In the genomic region with DNA sequence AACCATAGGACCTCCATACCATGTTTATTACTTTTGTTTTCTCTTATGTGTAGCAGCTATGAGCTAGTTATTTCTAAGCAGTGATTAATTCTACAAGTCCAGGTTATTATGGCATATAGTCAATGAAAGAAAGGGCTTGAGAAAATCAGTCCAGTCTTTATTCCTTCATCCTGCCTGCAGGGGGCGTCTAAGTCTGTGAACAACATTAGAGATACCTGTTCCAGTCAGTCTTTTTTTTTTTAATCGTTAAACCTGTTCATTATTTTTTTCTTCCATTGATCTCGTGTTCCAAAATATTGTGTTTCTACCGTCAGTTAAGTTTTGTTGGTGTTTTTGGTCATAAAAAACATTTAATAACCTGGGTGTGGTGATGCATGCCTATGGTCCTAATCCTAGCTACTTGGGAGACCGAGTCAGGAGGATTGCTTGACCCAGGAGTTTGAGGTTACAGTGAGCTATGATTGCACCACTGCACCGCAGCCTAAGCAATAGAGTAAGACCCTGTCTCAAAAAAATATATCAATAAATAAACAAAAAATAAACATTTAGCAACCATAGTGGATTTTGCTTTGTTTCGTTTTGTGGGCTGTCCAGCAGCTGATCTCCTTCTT, we compare ENCODE assay signal across 8 cellular contexts. TPM values are rescaled to one million over a fixed set of nuclear protein-coding genes. Genes with fewer than 3 reads are reported as not detected.
DNase-seq lines count a peak whose midpoint lies in the region; FAIRE-seq and TF ChIP-seq lines count a peak whose summit lies in the region.

No MANE protein-coding gene starts in this region.

- FAIRE-seq in GM18507 (lab: Jason Lieb, UNC): peak; percentile 69

- DNase-seq in A673 (ENCODE audit: low spot score) (peak; percentile 78), GM18507 (ENCODE audit: extremely low spot score, insufficient read length, low read depth) (peak; percentile 29), NCI-H2196 (lab: John Stamatoyannopoulos, UW; ENCODE audit: unreplicated experiment) (peak; percentile 67), cerebellum (ENCODE audit: low spot score) (peak; percentile 4), mesenchymal stem cell (peak; percentile 58), epidermal melanocyte (ENCODE audit: insufficient read length, low spot score) (no peak)
- DNase-seq in activated CD4-positive, CD25-positive, alpha-beta regulatory T cell treated with anti-CD3 and anti-CD28 coated beads, Interleukin-2, amount 50 U/mL, for 72 hours: peak; percentile 77
- peak; percentile 53 to 66 for DNase-seq in stimulated activated CD8-positive, alpha-beta memory T cell treated with anti-CD3 and anti-CD28 coated beads, Interleukin-4, amount 100 ng/mL, for 1 hour (ENCODE audit: low read depth in 2 of 2, low spot score in 1 of 2)

- no peak overlapping the region for H3K9ac ChIP-seq in mesenchymal stem cell (ENCODE audit: low read length)

- no peak overlapping the region for H2BK12ac ChIP-seq in mesenchymal stem cell (ENCODE audit: low read length in 2 of 2)

- H3K27me3 ChIP-seq in A673 (replicated peaks; ENCODE audit: insufficient read depth, low read depth, low read length, poor library complexity) (peaks cover 5% of the 10 kb centered on the region), mesenchymal stem cell (ENCODE audit: control insufficient read depth in 1 of 2, insufficient read depth in 1 of 2, low read length in 2 of 2) (peaks cover 21 to 34% of the 10 kb centered on the region in 2 experiments)

- no peak overlapping the region for H2AK5ac ChIP-seq in mesenchymal stem cell (ENCODE audit: low read length, severe bottlenecking)

- H2AFZ ChIP-seq in mesenchymal stem cell (ENCODE audit: low read depth, low read length): no peak overlapping the region

- H4K91ac ChIP-seq in mesenchymal stem cell (ENCODE audit: low read length): no peak overlapping the region

- no TSS peak for BruUV-seq in A673 (replicated peaks; lab: Mats Ljungman, UMichigan)

- no peak overlapping the region for H4K8ac ChIP-seq in mesenchymal stem cell (ENCODE audit: low read length)

- no peak overlapping the region for H2BK15ac ChIP-seq in mesenchymal stem cell (ENCODE audit: low read depth, poor library complexity, severe bottlenecking)

- no peak overlapping the region for H3K4me2 ChIP-seq in mesenchymal stem cell (ENCODE audit: low read length, poor library complexity, severe bottlenecking)

- no peak overlapping the region for H3K4me3 ChIP-seq in A673 (ENCODE audit: low read depth, low read length, poor library complexity, severe bottlenecking)
- no peak overlapping the region for H3K4me3 ChIP-seq in mesenchymal stem cell (ENCODE audit: insufficient read depth in 1 of 2, low read depth in 1 of 2, low read length in 2 of 2)

- H3K4me1 ChIP-seq in A673 (ENCODE audit: insufficient read depth, low read length, poor library complexity, severe bottlenecking) (peaks cover 18% of the 10 kb centered on the region), mesenchymal stem cell (ENCODE audit: control insufficient read depth, insufficient read depth, low read depth, low read length) (no peaks in the 10 kb centered on the region)

- H3K36me3 ChIP-seq in A673 (ENCODE audit: insufficient read depth, low read length, poor library complexity, severe bottlenecking): no peaks in the 10 kb centered on the region
- no peaks in the 10 kb centered on the region for H3K36me3 ChIP-seq in mesenchymal stem cell (ENCODE audit: control insufficient read depth in 1 of 2, insufficient read depth in 2 of 2, low read depth in 1 of 2, low read length in 2 of 2)

- no peak overlapping the region for H3K4ac ChIP-seq in mesenchymal stem cell (ENCODE audit: low read depth in 1 of 2, low read length in 2 of 2)

- no peak overlapping the region for H3K18ac ChIP-seq in mesenchymal stem cell (ENCODE audit: low read depth in 1 of 2, low read length in 2 of 2)

- H3K23ac ChIP-seq in mesenchymal stem cell (ENCODE audit: low read length in 2 of 2): no peak overlapping the region

- peak; percentile 94 for TF ChIP-seq CTCF in A673 (conservative IDR thresholded peaks at IDR 0.05; ENCODE audit: low read depth, low read length)

- CTCF ChIA-PET in A673 (lab: Charles Lee): interaction anchor here (0.6 to 0.7 kb wide), 4 partner anchors 47 to 338 kb away, joined by 3 read pairs; no protein-coding TSS in a partner anchor

- H3K14ac ChIP-seq in mesenchymal stem cell (ENCODE audit: low read length in 2 of 2): no peak overlapping the region

- intact Hi-C loops in A673 (cut with micrococcal nuclease; ENCODE audit: unreplicated experiment): loop anchor here (5.0 kb wide), 2 partner anchors 153 to 332 kb away; partner anchors contain the start of gene CD58

- POLR2A ChIA-PET in A673 (lab: Charles Lee; ENCODE audit: low non-redundant PET): no interaction called here

- H3K27ac ChIP-seq in A673 (ENCODE audit: low read depth, low read length, poor library complexity, severe bottlenecking) (no peak overlapping the region), mesenchymal stem cell (ENCODE audit: low read length, poor library complexity, severe bottlenecking) (no peak overlapping the region)

- H3K9me3 ChIP-seq in A673 (ENCODE audit: low read depth, low read length, poor library complexity, severe bottlenecking): no peaks in the 10 kb centered on the region
- no peaks in the 10 kb centered on the region for H3K9me3 ChIP-seq in mesenchymal stem cell (ENCODE audit: control insufficient read depth, low read length)

- no peak overlapping the region for H2BK5ac ChIP-seq in mesenchymal stem cell (ENCODE audit: low read depth, low read length, poor library complexity, severe bottlenecking)

- H2BK120ac ChIP-seq in mesenchymal stem cell (ENCODE audit: low read depth, low read length): no peak overlapping the region

- H3K79me1 ChIP-seq in mesenchymal stem cell (replicated peaks; ENCODE audit: low read length, poor library complexity, severe bottlenecking): no peaks in the 10 kb centered on the region

- 46% methylated on average over 5 of the region's 7 CpGs for WGBS in mesenchymal stem cell

RNA-seq across cellular contexts. Expression of gene CD2, which starts 29.4 kb away (rescaled TPM):
- total RNA-seq in A673 (2021) (not detected in 2 replicates), cerebellum (not detected)
- polyA plus RNA-seq in mesenchymal stem cell (2013, experiment 1 of 2): 0.03 TPM
- not detected for polyA plus RNA-seq in mesenchymal stem cell (2013, experiment 2 of 2)

RNA-seq across cellular contexts. Expression of gene IGSF3, which starts 57.3 kb away (rescaled TPM):
- total RNA-seq in A673 (2021): 4.0 and 6.9 TPM in 2 replicates
- 75.4 TPM for total RNA-seq in cerebellum
- polyA plus RNA-seq in mesenchymal stem cell (2013, experiment 1 of 2): 0.33 TPM
- polyA plus RNA-seq in mesenchymal stem cell (2013, experiment 2 of 2): 0.30 TPM
